8 cellular contexts compared by ENCODE assay signal in the genomic region with DNA sequence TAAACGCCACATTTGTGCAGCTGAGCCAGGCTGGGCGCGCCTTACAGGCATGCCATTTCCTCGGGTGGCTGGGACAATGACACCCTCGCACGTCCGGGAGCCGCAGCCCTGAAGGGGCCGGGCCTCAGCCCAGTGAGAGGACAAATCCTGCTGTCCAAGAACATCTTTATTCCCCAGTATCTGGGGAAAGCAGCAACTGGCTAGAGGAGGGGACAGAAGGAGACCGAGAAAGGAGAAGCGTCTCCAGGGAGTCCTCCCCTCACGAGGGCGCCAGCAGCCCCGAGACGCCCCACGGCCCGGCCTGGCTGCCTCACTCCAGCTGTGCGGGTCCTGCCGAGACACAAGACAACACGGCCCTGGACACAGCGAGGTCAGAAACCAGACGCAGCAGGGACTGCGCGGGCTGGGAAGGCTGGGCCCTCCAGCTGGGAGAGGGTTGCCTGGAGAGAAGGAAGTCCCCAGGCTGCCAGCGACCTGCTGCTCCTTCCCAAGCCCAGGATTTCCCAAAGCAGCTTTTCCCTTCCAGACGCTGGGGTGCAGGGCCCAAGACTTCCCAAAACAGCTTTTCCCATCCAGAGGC.
DNase-seq lines count a peak whose midpoint lies in the region; ATAC-seq lines count a peak whose summit lies in the region.

No MANE protein-coding gene starts in this region.

- H3K27me3 Mint-ChIP-seq in activated CD4-positive, alpha-beta T cell treated with anti-CD3 and anti-CD28 coated beads, Interleukin-2, amount 10 ng/mL, durations not matched to agents 7 days and 5 days: no peaks in the 10 kb centered on the region

- peaks cover 10% of the 10 kb centered on the region; the same call in 1 of the 2 replicates for H3K4me1 ChIP-seq in HUES64 (ENCODE audit: insufficient read depth, low read length)
- peaks cover 0 to 14% of the 10 kb centered on the region in 2 donors for H3K4me1 ChIP-seq in muscle layer of duodenum (ENCODE audit: control insufficient read depth in 1 of 2, insufficient read depth in 2 of 2, low read length in 2 of 2)

- CTCF ChIA-PET in activated CD4-positive, alpha-beta T cell treated with anti-CD3 and anti-CD28 coated beads, Interleukin-2, amount 10 ng/mL, durations not matched to agents 7 days and 5 days (lab: Charles Lee): interaction anchor here (0.7 to 1.4 kb wide), 4 partner anchors 8 to 134 kb away, joined by 3 to 4 read pairs (median 3); no protein-coding TSS in a partner anchor

- DNase-seq in A172 (ENCODE audit: low spot score) (peak; percentile 25), GM19240 (ENCODE audit: insufficient read length, low spot score) (peak; percentile 42)
- DNase-seq in activated CD4-positive, alpha-beta T cell treated with anti-CD3 and anti-CD28 coated beads, Interleukin-2, amount 10 ng/mL, durations not matched to agents 7 days and 5 days: peak; percentile 69

- H3K4me1 Mint-ChIP-seq in activated CD4-positive, alpha-beta T cell treated with anti-CD3 and anti-CD28 coated beads, Interleukin-2, amount 10 ng/mL, durations not matched to agents 7 days and 5 days: peaks cover 53% of the 10 kb centered on the region

- 0 out of 2 replicates have a peak overlapping the region, but pooled peaks have one; percentile 36 for H3K9ac ChIP-seq in HUES64 (ENCODE audit: low read depth, low read length)

- H3K4me3 ChIP-seq in HUES64 (ENCODE audit: low read length) (no peak overlapping the region), muscle layer of duodenum (ENCODE audit: low read depth in 1 of 2, low read length in 2 of 2) (peak overlapping the region; percentile 27 to 37)

- H3K36me3 ChIP-seq in HUES64 (ENCODE audit: insufficient read depth, low read length) (no peaks in the 10 kb centered on the region), muscle layer of duodenum (ENCODE audit: control insufficient read depth in 1 of 2, insufficient read depth in 2 of 2, low read length in 2 of 2) (no peaks in the 10 kb centered on the region)

- peaks cover 4% of the 10 kb centered on the region for H3K9me3 Mint-ChIP-seq in activated CD4-positive, alpha-beta T cell treated with anti-CD3 and anti-CD28 coated beads, Interleukin-2, amount 10 ng/mL, durations not matched to agents 7 days and 5 days

- H3K27ac ChIP-seq in HUES64 (ENCODE audit: low read depth, low read length) (no peak overlapping the region), muscle layer of duodenum (ENCODE audit: low read length) (peak overlapping the region; percentile 30), temporal lobe (ENCODE audit: low read depth, low read length) (peak overlapping the region; percentile 2)

- ATAC-seq in esophagus mucosa (peak; percentile 66), GM18867 (IDR thresholded peaks at IDR 0.05; ENCODE audit: unreplicated experiment) (no peak)

- 53% methylated on average over 26 of the region's 26 CpGs for WGBS in HUES64

- peaks cover 14% of the 10 kb centered on the region for H3K36me3 Mint-ChIP-seq in activated CD4-positive, alpha-beta T cell treated with anti-CD3 and anti-CD28 coated beads, Interleukin-2, amount 10 ng/mL, durations not matched to agents 7 days and 5 days (ENCODE audit: low read depth)

- POLR2A ChIA-PET in activated CD4-positive, alpha-beta T cell treated with anti-CD3 and anti-CD28 coated beads, Interleukin-2, amount 10 ng/mL, durations not matched to agents 7 days and 5 days (lab: Charles Lee): no interaction called here

- no peaks in the 10 kb centered on the region for H3K9me3 ChIP-seq in HUES64 (ENCODE audit: insufficient read depth, low read depth, low read length)
- no peaks in the 10 kb centered on the region for H3K9me3 ChIP-seq in muscle layer of duodenum (ENCODE audit: control insufficient read depth in 1 of 2, low read length in 2 of 2)

- peak overlapping the region; percentile 70 for H3K4me3 Mint-ChIP-seq in activated CD4-positive, alpha-beta T cell treated with anti-CD3 and anti-CD28 coated beads, Interleukin-2, amount 10 ng/mL, durations not matched to agents 7 days and 5 days

- H3K27ac Mint-ChIP-seq in activated CD4-positive, alpha-beta T cell treated with anti-CD3 and anti-CD28 coated beads, Interleukin-2, amount 10 ng/mL, durations not matched to agents 7 days and 5 days: peak overlapping the region; percentile 88

- no peaks in the 10 kb centered on the region for H3K27me3 ChIP-seq in HUES64 (ENCODE audit: insufficient read depth, low read length)
- H3K27me3 ChIP-seq in muscle layer of duodenum (ENCODE audit: low read depth, low read length): no peaks in the 10 kb centered on the region
